Comparison of ENCODE assay signal across 26 cellular contexts in genomic region chr17:46785696-46786095, GRCh38. TPM values are rescaled to one million over a fixed set of nuclear protein-coding genes. Genes with fewer than 3 reads are reported as not detected.
DNase-seq lines count a peak whose midpoint lies in the region; ATAC-seq and TF ChIP-seq lines count a peak whose summit lies in the region.
"Had no signal": no experiment of that assay in that cellular context is flagged by ENCODE, and none has a peak within 500 bp of the region (broad histone marks: within the 10 kb centered on the region; RNA-seq: fewer than 3 reads in every experiment).

No MANE protein-coding gene starts in this region.

- no peak overlapping the region for H3K4me2 ChIP-seq in neural progenitor cell

- ATAC-seq in foreskin keratinocyte, result no peak
- no peak for ATAC-seq in GM21529 (IDR thresholded peaks at IDR 0.05; ENCODE audit: unreplicated experiment)
- no peak for ATAC-seq in HG02642 (IDR thresholded peaks at IDR 0.05; ENCODE audit: poor library complexity, unreplicated experiment)
- ATAC-seq: gastrocnemius medialis; sciatic nerve; stimulated activated naive CD8-positive, alpha-beta T cell treated with anti-CD3 and anti-CD28 coated beads, Interleukin-15, amount 100 ng/mL, for 72 hours had no signal

- TF ChIP-seq CTCF in foreskin keratinocyte (conservative IDR thresholded peaks at IDR 0.05), result peak; percentile 38
- no peak for TF ChIP-seq CTCF in neural progenitor cell (IDR thresholded peaks at IDR 0.05)

- H3K9me3 Mint-ChIP-seq in neural progenitor cell, result peaks cover 5% of the 10 kb centered on the region
- H3K9me3 Mint-ChIP-seq: stimulated activated naive CD8-positive, alpha-beta T cell treated with anti-CD3 and anti-CD28 coated beads, Interleukin-15, amount 100 ng/mL, for 72 hours had no signal

- H3K4me1 ChIP-seq in NT2/D1 (ENCODE audit: insufficient read depth, insufficient read length) (peaks cover 21% of the 10 kb centered on the region), foreskin keratinocyte (no peaks in the 10 kb centered on the region), neural progenitor cell (peaks cover 19% of the 10 kb centered on the region)
- H3K4me1 ChIP-seq: adrenal gland, gastrocnemius medialis, HAP-1, prostate gland had no signal

- peaks cover 5% of the 10 kb centered on the region for H3F3A ChIP-seq in neural progenitor cell (ENCODE audit: low read depth)

- DNase-seq in ELF-1 (ENCODE audit: low read depth, low spot score), result peak; percentile 91
- DNase-seq in NT2/D1 (ENCODE audit: low read depth, low spot score), result peak; percentile 43
- peak in 1 of 2 donors; percentile 32 for DNase-seq in foreskin keratinocyte
- peak; percentile 80 for DNase-seq in neural progenitor cell (ENCODE audit: low spot score)
- DNase-seq in hippocampal formation (lab: John Stamatoyannopoulos, UW), result no peak
- DNase-seq in epidermal melanocyte (ENCODE audit: insufficient read length, low spot score), result no peak
- DNase-seq: activated CD4-positive, alpha-beta T cell treated with anti-CD3 and anti-CD28 coated beads, Interleukin-2, amount 50 U/mL, for 1 hour; activated CD4-positive, CD25-positive, alpha-beta regulatory T cell; activated naive CD4-positive, alpha-beta T cell treated with Interleukin-2 at 50 U/mL for 16 hours; adrenal gland; CD4-positive, alpha-beta memory T cell; dermis blood vessel endothelial cell; gastrocnemius medialis; NCI-H1048; NCI-H1694 treated with DMSO at 0.1 percent for 48 hours; stimulated activated CD8-positive, alpha-beta memory T cell treated with anti-CD3 and anti-CD28 coated beads, Interleukin-4, amount 100 ng/mL, for 48 hours; stimulated activated naive CD8-positive, alpha-beta T cell treated with anti-CD3 and anti-CD28 coated beads, Interleukin-15, amount 100 ng/mL, for 72 hours had no signal

- no peak overlapping the region for H3K27ac ChIP-seq in foreskin keratinocyte
- H3K27ac ChIP-seq in neural progenitor cell, result no peak overlapping the region
- H3K27ac ChIP-seq: adrenal gland, gastrocnemius medialis, prostate gland, RWPE1, thoracic aorta had no signal

- H3K4me3 Mint-ChIP-seq in neural progenitor cell, result no peak overlapping the region
- H3K4me3 Mint-ChIP-seq: brain; CD4-positive, alpha-beta memory T cell; stimulated activated naive CD8-positive, alpha-beta T cell treated with anti-CD3 and anti-CD28 coated beads, Interleukin-15, amount 100 ng/mL, for 72 hours had no signal

- H3K27me3 Mint-ChIP-seq in neural progenitor cell (ENCODE audit: insufficient read depth, low read depth), result peaks cover 24% of the 10 kb centered on the region

- H3K9ac ChIP-seq in NT2/D1 (ENCODE audit: insufficient read length, low read depth), result peak overlapping the region; percentile 36
- no peak overlapping the region for H3K9ac ChIP-seq in neural progenitor cell

- no peak overlapping the region for H3K27ac Mint-ChIP-seq in neural progenitor cell
- H3K27ac Mint-ChIP-seq: CD4-positive, alpha-beta memory T cell; stimulated activated naive CD8-positive, alpha-beta T cell treated with anti-CD3 and anti-CD28 coated beads, Interleukin-15, amount 100 ng/mL, for 72 hours had no signal

- no peaks in the 10 kb centered on the region for H3K79me2 ChIP-seq in neural progenitor cell (ENCODE audit: low read depth)

- H3K27me3 ChIP-seq in NT2/D1 (ENCODE audit: insufficient read depth, insufficient read length) (peaks cover 77% of the 10 kb centered on the region), foreskin keratinocyte (no peaks in the 10 kb centered on the region), neural progenitor cell (peaks cover 30% of the 10 kb centered on the region)

- no peaks in the 10 kb centered on the region for H3K36me3 ChIP-seq in NT2/D1 (ENCODE audit: insufficient read depth, insufficient read length, low read length)
- no peaks in the 10 kb centered on the region for H3K36me3 ChIP-seq in neural progenitor cell
- H3K36me3 ChIP-seq: adrenal gland, gastrocnemius medialis, HAP-1, prostate gland, thoracic aorta had no signal

- peaks cover 8% of the 10 kb centered on the region; the same call in 1 of the 2 replicates for H3K9me3 ChIP-seq in NT2/D1 (ENCODE audit: insufficient read depth, low read length)
- no peaks in the 10 kb centered on the region for H3K9me3 ChIP-seq in neural progenitor cell (ENCODE audit: low read depth)
- H3K9me3 ChIP-seq: adrenal gland, gastrocnemius medialis, HAP-1, prostate gland, thoracic aorta had no signal

- no peaks in the 10 kb centered on the region for H4K20me1 ChIP-seq in neural progenitor cell (ENCODE audit: low read depth)

- peaks cover 38% of the 10 kb centered on the region for H3K36me3 Mint-ChIP-seq in neural progenitor cell
- H3K36me3 Mint-ChIP-seq: CD4-positive, alpha-beta memory T cell had no signal

- H3K4me1 Mint-ChIP-seq in neural progenitor cell, result peaks cover 67% of the 10 kb centered on the region
- H3K4me1 Mint-ChIP-seq: CD4-positive, alpha-beta memory T cell; stimulated activated naive CD8-positive, alpha-beta T cell treated with anti-CD3 and anti-CD28 coated beads, Interleukin-15, amount 100 ng/mL, for 72 hours had no signal

- H2AFZ ChIP-seq in neural progenitor cell (replicated peaks), result no peak overlapping the region

- H3K4me3 ChIP-seq in NT2/D1 (ENCODE audit: insufficient read length, low read depth) (no peak overlapping the region), neural progenitor cell (no peak overlapping the region)
- H3K4me3 ChIP-seq: adrenal gland, gastrocnemius medialis, HAP-1, prostate gland, thoracic aorta had no signal

RNA-seq across cellular contexts. Expression of gene WNT3, which starts 32.8 kb away (rescaled TPM):
- total RNA-seq in foreskin keratinocyte (1.2 and 1.3 TPM in 2 replicates), neural progenitor cell (ENCODE audit: low replicate concordance) (1.1 and 1.7 TPM in 2 replicates)
- polyA plus RNA-seq in foreskin keratinocyte, result 0.87 and 0.99 TPM in 2 replicates
- total RNA-seq: CD4-positive, alpha-beta memory T cell; T-helper 1 cell treated with Interleukin-12 subunit alpha and Interleukin-12 subunit beta and Interleukin-4 antibody, amounts not matched to agents 30 ng/mL and 1 ng/mL, for 36 hours had no signal
- polyA plus RNA-seq: CD4-positive, alpha-beta memory T cell had no signal

Comparison
In these comparisons a context has a peak if more than half of its experiments do, and no peak if none do; other contexts are left out.
1. DNase-seq: peak in ELF-1 (single experiment), NT2/D1 (single experiment) and neural progenitor cell (single experiment); none in hippocampal formation (0 of 2) and epidermal melanocyte (single experiment).